Comparison of ENCODE assay signal across 8 cellular contexts in genomic region chr4:112031712-112032328, GRCh38.
DNase-seq lines count a peak whose midpoint lies in the region; ATAC-seq and TF ChIP-seq lines count a peak whose summit lies in the region.

No MANE protein-coding gene starts in this region.

- peak; percentile 69 for DNase-seq in AG10803 (ENCODE audit: low read depth)
- peak; percentile 29 for DNase-seq in NCI-H345 treated with DMSO at 0.1 percent for 48 hours (lab: John Stamatoyannopoulos, UW; ENCODE audit: unreplicated experiment)
- DNase-seq in cerebellum (ENCODE audit: low spot score) = peak; percentile 13
- peak; percentile 64 for DNase-seq in lung microvascular endothelial cell (ENCODE audit: low read depth in 2 of 2)
- no peak for DNase-seq in NK-92 treated with Interleukin-12 subunit alpha and Interleukin-12 subunit beta, amount 100 ng/mL, for 24 hours (lab: John Stamatoyannopoulos, UW)

- ATAC-seq in HG02885 (IDR thresholded peaks at IDR 0.05; ENCODE audit: poor library complexity, unreplicated experiment) = peak; percentile 77
- ATAC-seq in HG03025 (IDR thresholded peaks at IDR 0.05; ENCODE audit: low FRiP score, unreplicated experiment) = no peak

- TF ChIP-seq CTCF in AG10803 (conservative IDR thresholded peaks at IDR 0.05; ENCODE audit: low read length) = peak; percentile 86
- peak; percentile 32; the same call in 1 of the 2 replicates for TF ChIP-seq CTCF in GM12875 (IDR thresholded peaks at IDR 0.05; ENCODE audit: borderline replicate concordance, insufficient read depth, low read depth, low read length)

- H3K4me3 ChIP-seq in AG10803 (ENCODE audit: low read length) = no peak overlapping the region
- no peak overlapping the region for H3K4me3 ChIP-seq in GM12875 (ENCODE audit: low read depth, low read length)
